In the genomic region with DNA sequence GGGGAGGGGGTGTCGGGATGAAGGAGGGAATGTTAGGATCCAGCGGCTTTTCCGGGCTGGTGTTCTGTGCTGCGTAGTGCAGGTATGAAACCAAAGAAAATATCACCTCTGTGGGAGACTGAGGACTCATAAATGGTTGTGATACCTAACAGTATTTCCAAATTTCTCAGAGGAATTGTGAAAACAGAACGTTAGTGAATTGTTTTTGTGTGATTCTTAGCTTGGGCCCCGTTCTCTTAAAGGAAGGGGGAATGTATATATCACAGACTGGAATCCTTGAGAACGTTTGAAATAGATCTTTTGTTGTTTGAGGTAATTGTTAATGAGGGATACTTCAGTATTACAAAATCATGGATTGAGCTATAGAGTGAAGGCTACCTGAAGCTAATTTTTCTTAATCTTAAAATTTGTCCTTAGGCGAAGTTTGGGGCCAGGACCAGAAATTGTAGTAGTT, we compare ENCODE assay signal across 8 cellular contexts. TPM values are rescaled to one million over a fixed set of nuclear protein-coding genes. Genes with fewer than 3 reads are reported as not detected.
DNase-seq lines count a peak whose midpoint lies in the region; TF ChIP-seq lines count a peak whose summit lies in the region.

No MANE protein-coding gene starts in this region.

- no peaks in the 10 kb centered on the region for H3K27me3 Mint-ChIP-seq in activated naive CD4-positive, alpha-beta T cell treated with anti-CD3 and anti-CD28 coated beads, Interleukin-2, amount 50 U/mL, for 24 hours
- no peaks in the 10 kb centered on the region for H3K27me3 Mint-ChIP-seq in type B pancreatic cell

- peak overlapping the region; percentile 99 for H3K9ac ChIP-seq in adipocyte (ENCODE audit: low read length)

- TF ChIP-seq CTCF in lower leg skin (IDR thresholded peaks at IDR 0.05) (no peak), type B pancreatic cell (conservative IDR thresholded peaks at IDR 0.05) (no peak)

- TF ChIP-seq POLR2A in lower leg skin (IDR thresholded peaks at IDR 0.05), result no peak

- H3K9me3 ChIP-seq in adipocyte (ENCODE audit: control insufficient read depth, low read length), result no peaks in the 10 kb centered on the region

- H3K4me1 ChIP-seq in adipocyte (ENCODE audit: control insufficient read depth, insufficient read depth, low read length), result peaks cover 38% of the 10 kb centered on the region

- no peaks in the 10 kb centered on the region for H3K9me3 Mint-ChIP-seq in activated naive CD4-positive, alpha-beta T cell treated with anti-CD3 and anti-CD28 coated beads, Interleukin-2, amount 50 U/mL, for 24 hours
- H3K9me3 Mint-ChIP-seq in type B pancreatic cell, result peaks cover 4% of the 10 kb centered on the region

- H3K27ac Mint-ChIP-seq in activated naive CD4-positive, alpha-beta T cell treated with anti-CD3 and anti-CD28 coated beads, Interleukin-2, amount 50 U/mL, for 24 hours, result peak overlapping the region; percentile 99
- peak overlapping the region; percentile 100 for H3K27ac Mint-ChIP-seq in type B pancreatic cell

- peaks cover 48% of the 10 kb centered on the region for H3K4me1 Mint-ChIP-seq in activated naive CD4-positive, alpha-beta T cell treated with anti-CD3 and anti-CD28 coated beads, Interleukin-2, amount 50 U/mL, for 24 hours
- peaks cover 16% of the 10 kb centered on the region for H3K4me1 Mint-ChIP-seq in type B pancreatic cell (ENCODE audit: unreplicated experiment)

- peak overlapping the region; percentile 96 for H3K4me3 Mint-ChIP-seq in activated naive CD4-positive, alpha-beta T cell treated with anti-CD3 and anti-CD28 coated beads, Interleukin-2, amount 50 U/mL, for 24 hours
- H3K4me3 Mint-ChIP-seq in type B pancreatic cell, result peak overlapping the region; percentile 100

- DNase-seq in activated naive CD4-positive, alpha-beta T cell (lab: John Stamatoyannopoulos, UW), result no peak
- DNase-seq in adipocyte (ENCODE audit: low read depth), result no peak
- no peak for DNase-seq in lower leg skin (ENCODE audit: low spot score in 2 of 2)
- no peak for DNase-seq in type B pancreatic cell (ENCODE audit: extremely low spot score, unreplicated experiment)
- no peak for DNase-seq in NCI-H187 treated with DMSO at 0.1 percent for 48 hours (lab: John Stamatoyannopoulos, UW)
- no peak for DNase-seq in pons (ENCODE audit: low spot score)
- DNase-seq in NCI-H226, result no peak

- intact Hi-C loops in lower leg skin (cut with DNase I; ENCODE audit: low total_unique reads), result no loop called here

- 0 to 2% methylated on average over 8 of the region's 8 CpGs for WGBS in lower leg skin, 2 donors

- peaks cover 6% of the 10 kb centered on the region for H3K36me3 Mint-ChIP-seq in activated naive CD4-positive, alpha-beta T cell treated with anti-CD3 and anti-CD28 coated beads, Interleukin-2, amount 50 U/mL, for 24 hours
- H3K36me3 Mint-ChIP-seq in type B pancreatic cell, result peaks cover 4% of the 10 kb centered on the region

- no peaks in the 10 kb centered on the region for H3K27me3 ChIP-seq in adipocyte (replicated peaks; ENCODE audit: control insufficient read depth, insufficient read depth, low read length)

- peak overlapping the region; percentile 99 for H3K4me3 ChIP-seq in adipocyte (ENCODE audit: low read length)
- H3K4me3 ChIP-seq in lower leg skin (ENCODE audit: low read depth, poor library complexity, severe bottlenecking), result peak overlapping the region; percentile 100

- peaks cover 2% of the 10 kb centered on the region for H3K36me3 ChIP-seq in adipocyte (ENCODE audit: control insufficient read depth, insufficient read depth, low read length, severe bottlenecking)

RNA-seq across cellular contexts. Expression of a gene that starts 0.9 kb away (rescaled TPM):
- total RNA-seq in lower leg skin (100 to 1,000 TPM in 3 of 4 donors, 10 to 100 TPM in 1; 94.9 to 114 (median 109) TPM), type B pancreatic cell (ENCODE audit: low replicate concordance) (118 and 149 TPM in 2 replicates)
